Comparison of ENCODE assay signal across 9 cellular contexts in the genomic region with DNA sequence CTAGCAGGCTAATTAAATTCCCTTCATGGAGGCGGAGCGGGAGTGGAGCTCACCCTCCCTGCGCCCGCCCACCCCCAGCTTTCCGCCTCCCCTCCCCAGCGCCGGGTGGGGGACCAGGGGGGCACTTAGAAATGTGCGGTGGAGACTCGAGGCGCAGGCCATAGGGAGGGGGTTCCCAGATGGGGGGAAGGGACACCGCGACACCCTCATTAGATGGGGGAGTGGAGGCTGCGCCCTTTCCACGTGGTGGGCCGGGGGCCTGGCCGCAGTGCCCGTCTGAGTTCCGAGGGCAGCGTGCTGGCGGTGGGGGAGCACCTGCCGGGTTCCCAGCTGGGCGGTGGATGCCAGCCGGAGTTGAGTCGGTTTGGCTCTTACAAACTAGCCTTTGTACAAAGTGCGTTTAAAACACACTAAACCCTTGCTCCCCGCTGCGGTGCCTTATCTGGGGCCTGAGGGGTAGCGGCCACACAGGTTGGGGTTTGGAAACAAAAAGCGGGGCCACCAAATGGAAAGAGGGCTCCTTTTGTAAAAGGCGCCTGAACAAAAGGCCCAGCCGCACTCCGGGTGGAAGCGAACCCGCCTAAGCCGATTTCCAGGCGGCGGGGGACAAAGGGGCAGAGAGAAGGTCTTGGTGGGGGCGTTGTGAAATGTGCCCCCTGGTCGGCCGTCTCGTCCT.
DNase-seq lines count a peak whose midpoint lies in the region; ATAC-seq and TF ChIP-seq lines count a peak whose summit lies in the region.
"Had no signal": no experiment of that assay in that cellular context is flagged by ENCODE, and none has a peak within 500 bp of the region (broad histone marks: within the 10 kb centered on the region; RNA-seq: fewer than 3 reads in every experiment).

No MANE protein-coding gene starts in this region.

- H3K4me2 ChIP-seq in OCI-LY3 (ENCODE audit: low read length) = peak overlapping the region; percentile 96

- H3K9ac ChIP-seq in OCI-LY3 (ENCODE audit: low read length) = no peak overlapping the region
- peak overlapping the region; percentile 27 for H3K9ac ChIP-seq in rectal smooth muscle tissue (ENCODE audit: low read length)

- H4K20me1 ChIP-seq in OCI-LY3 (ENCODE audit: insufficient read depth, low read length) = peaks cover 77% of the 10 kb centered on the region

- H3K4me3 ChIP-seq in GM06990 (replicated peaks; ENCODE audit: low read depth, low read length) (peak overlapping the region; percentile 73), OCI-LY3 (ENCODE audit: low read length) (peak overlapping the region; percentile 85), rectal smooth muscle tissue (ENCODE audit: low read length) (peak overlapping the region; percentile 52)

- H3K36me3 ChIP-seq in GM06990 (ENCODE audit: control insufficient read depth, insufficient read depth, low read length) (no peaks in the 10 kb centered on the region; the same call in 1 of the 2 replicates), OCI-LY3 (replicated peaks; ENCODE audit: low read depth, low read length) (no peaks in the 10 kb centered on the region), rectal smooth muscle tissue (ENCODE audit: control insufficient read depth, insufficient read depth, low read length) (no peaks in the 10 kb centered on the region)

- no peaks in the 10 kb centered on the region for H3K9me3 ChIP-seq in OCI-LY3 (ENCODE audit: insufficient read depth, low read length)

- no peak for TF ChIP-seq CTCF in GM06990 (IDR thresholded peaks at IDR 0.05; ENCODE audit: insufficient read depth, low read length, poor library complexity, severe bottlenecking)
- no peak for TF ChIP-seq CTCF in OCI-LY3 (IDR thresholded peaks at IDR 0.05; ENCODE audit: low read depth, low read length)

- H3K27me3 ChIP-seq in GM06990 (replicated peaks; ENCODE audit: control insufficient read depth, insufficient read depth, low read length) (no peaks in the 10 kb centered on the region), OCI-LY3 (ENCODE audit: low read depth, low read length) (peaks cover 15% of the 10 kb centered on the region), rectal smooth muscle tissue (ENCODE audit: control insufficient read depth, insufficient read depth, low read length) (no peaks in the 10 kb centered on the region)

- peaks cover 34% of the 10 kb centered on the region for H3K79me2 ChIP-seq in OCI-LY3 (ENCODE audit: low read length)

- DNase-seq in GM06990 (ENCODE audit: extremely low read depth, insufficient read length) (no peak), erythroblast (lab: John Stamatoyannopoulos, UW) (peak; percentile 61 to 69)
- DNase-seq: effector CD4-positive, alpha-beta T cell had no signal

- H3K27ac ChIP-seq in OCI-LY3 (ENCODE audit: low read length) (no peak overlapping the region), rectal smooth muscle tissue (ENCODE audit: low read depth, low read length) (peak overlapping the region; percentile 50)

- ATAC-seq in GM21526 (IDR thresholded peaks at IDR 0.05; ENCODE audit: low FRiP score, unreplicated experiment) (no peak), HG02763 (IDR thresholded peaks at IDR 0.05; ENCODE audit: unreplicated experiment) (no peak), HG02970 (IDR thresholded peaks at IDR 0.05; ENCODE audit: low FRiP score, unreplicated experiment) (no peak), GM21360 (IDR thresholded peaks at IDR 0.05; ENCODE audit: unreplicated experiment) (no peak)

- no peak overlapping the region for H2AFZ ChIP-seq in OCI-LY3 (ENCODE audit: low read depth, low read length)

- TF ChIP-seq POLR2A in erythroblast (IDR thresholded peaks at IDR 0.05; ENCODE audit: low read length) = no peak

- H3K4me1 ChIP-seq in OCI-LY3 (ENCODE audit: low read length) (peaks cover 53% of the 10 kb centered on the region), rectal smooth muscle tissue (ENCODE audit: control insufficient read depth, insufficient read depth, low read length) (peaks cover 35% of the 10 kb centered on the region)
